Comparison of ENCODE assay signal across 8 cellular contexts in the genomic region with DNA sequence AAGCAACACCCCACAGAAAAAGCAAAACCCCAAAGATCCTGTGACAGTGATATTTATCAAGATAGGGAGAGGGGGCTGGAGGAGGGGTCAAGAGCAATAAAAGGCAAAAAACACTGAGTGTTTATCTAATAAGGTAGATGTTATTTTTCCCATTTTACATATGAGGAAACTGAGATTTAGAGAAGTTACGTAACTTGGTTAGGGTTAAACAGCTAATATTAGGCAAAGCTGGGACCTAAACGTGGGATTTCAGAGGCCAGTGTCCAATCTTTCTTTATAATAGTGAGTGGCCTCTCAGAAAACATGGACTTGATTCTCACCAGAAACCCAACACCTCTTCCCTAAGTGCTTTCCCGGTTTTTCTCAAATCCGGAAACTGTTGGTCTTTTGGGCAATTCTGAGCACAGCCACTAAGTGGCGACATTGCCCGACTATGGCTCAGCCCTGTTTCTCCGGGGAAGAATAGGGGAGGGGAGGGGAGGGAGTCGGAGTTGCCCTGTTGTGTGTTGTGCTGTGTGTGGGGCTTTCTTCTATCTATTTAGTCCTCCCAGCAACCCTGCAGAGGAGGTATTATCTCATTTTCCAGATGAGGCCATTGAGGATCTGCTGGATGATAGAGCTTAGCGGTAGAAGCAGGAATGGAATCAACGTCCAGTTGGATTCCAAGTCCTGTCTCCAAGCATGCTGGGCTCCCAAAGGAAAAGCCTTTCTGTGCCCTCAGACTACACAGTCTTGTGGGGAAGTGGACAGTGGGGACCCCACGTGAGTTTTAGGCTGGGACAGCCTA. TPM values are rescaled to one million over a fixed set of nuclear protein-coding genes. Genes with fewer than 3 reads are reported as not detected.
DNase-seq lines count a peak whose midpoint lies in the region; ATAC-seq and TF ChIP-seq lines count a peak whose summit lies in the region.
"Not testable (repeated sequence)": the region's sequence is repeated elsewhere in the genome, so short reads cannot be mapped to it uniquely, and the experiment has no call there.

No MANE protein-coding gene starts in this region.

- TF ChIP-seq CTCF in AG09309 (IDR thresholded peaks at IDR 0.05; ENCODE audit: control insufficient read depth, insufficient read depth, low read depth, low read length, missing control alignments) (peak; percentile 25), GM12873 (IDR thresholded peaks at IDR 0.05; ENCODE audit: insufficient read depth, low read depth, low read length, missing control alignments) (peak; percentile 44), MM.1S (IDR thresholded peaks at IDR 0.05; ENCODE audit: low read length) (peak; percentile 21), OCI-LY1 (IDR thresholded peaks at IDR 0.05; ENCODE audit: low read length) (peak; percentile 41), epithelial cell of proximal tubule (conservative IDR thresholded peaks at IDR 0.05; ENCODE audit: low read depth, low read length) (peak; percentile 42), progenitor cell of endocrine pancreas (IDR thresholded peaks at IDR 0.05; ENCODE audit: unreplicated experiment) (peak; percentile 56)

- H3K4me2 ChIP-seq in MM.1S (ENCODE audit: low read depth, low read length): peak overlapping the region; percentile 15; the same call in 1 of the 2 replicates
- H3K4me2 ChIP-seq in OCI-LY1 (ENCODE audit: low read length): not testable (repeated sequence)

- ATAC-seq in activated CD8-positive, alpha-beta memory T cell treated with anti-CD3 and anti-CD28 coated beads, Interleukin-2, amount 10 ng/mL, durations not matched to agents 7 days and 5 days: peak; percentile 47

- not testable (repeated sequence) for H3K79me2 ChIP-seq in MM.1S (ENCODE audit: low read length); OCI-LY1 (ENCODE audit: insufficient read depth, low read length)

- not testable (repeated sequence) for H3K36me3 Mint-ChIP-seq in activated CD8-positive, alpha-beta memory T cell treated with anti-CD3 and anti-CD28 coated beads, Interleukin-2, amount 10 ng/mL, durations not matched to agents 7 days and 5 days; progenitor cell of endocrine pancreas (ENCODE audit: insufficient read depth)

- not testable (repeated sequence) for H3K4me1 Mint-ChIP-seq in activated CD8-positive, alpha-beta memory T cell treated with anti-CD3 and anti-CD28 coated beads, Interleukin-2, amount 10 ng/mL, durations not matched to agents 7 days and 5 days
- H3K4me1 Mint-ChIP-seq in progenitor cell of endocrine pancreas (ENCODE audit: low read depth): peaks cover 21% of the 10 kb centered on the region

- not testable (repeated sequence) for H3K9me3 Mint-ChIP-seq in activated CD8-positive, alpha-beta memory T cell treated with anti-CD3 and anti-CD28 coated beads, Interleukin-2, amount 10 ng/mL, durations not matched to agents 7 days and 5 days (ENCODE audit: low read depth); progenitor cell of endocrine pancreas (ENCODE audit: low read depth)

- not testable (repeated sequence) for H3K36me3 ChIP-seq in MM.1S (replicated peaks; ENCODE audit: insufficient read depth, low read length); OCI-LY1 (ENCODE audit: insufficient read depth, low read length)

- H3K27me3 Mint-ChIP-seq in activated CD8-positive, alpha-beta memory T cell treated with anti-CD3 and anti-CD28 coated beads, Interleukin-2, amount 10 ng/mL, durations not matched to agents 7 days and 5 days: peaks cover 43% of the 10 kb centered on the region
- H3K27me3 Mint-ChIP-seq in progenitor cell of endocrine pancreas: not testable (repeated sequence)

- not testable (repeated sequence) for H2AFZ ChIP-seq in MM.1S (ENCODE audit: low read length); OCI-LY1 (ENCODE audit: low read length)

- H3K27ac Mint-ChIP-seq in activated CD8-positive, alpha-beta memory T cell treated with anti-CD3 and anti-CD28 coated beads, Interleukin-2, amount 10 ng/mL, durations not matched to agents 7 days and 5 days; progenitor cell of endocrine pancreas: not testable (repeated sequence)

- H3K4me3 Mint-ChIP-seq in activated CD8-positive, alpha-beta memory T cell treated with anti-CD3 and anti-CD28 coated beads, Interleukin-2, amount 10 ng/mL, durations not matched to agents 7 days and 5 days; progenitor cell of endocrine pancreas (ENCODE audit: low read depth): not testable (repeated sequence)

- H3K27ac ChIP-seq in MM.1S (ENCODE audit: low read length); OCI-LY1 (ENCODE audit: low read depth, low read length, poor library complexity, severe bottlenecking): not testable (repeated sequence)

- H3K4me1 ChIP-seq in MM.1S (ENCODE audit: low read length): peaks cover 16% of the 10 kb centered on the region
- H3K4me1 ChIP-seq in OCI-LY1 (ENCODE audit: insufficient read depth, low read length, severe bottlenecking): not testable (repeated sequence)

- not testable (repeated sequence) for H3K9ac ChIP-seq in MM.1S (ENCODE audit: low read length); OCI-LY1 (ENCODE audit: low read length)

- not testable (repeated sequence) for H3F3A ChIP-seq in MM.1S (ENCODE audit: insufficient read depth, low read length); OCI-LY1 (ENCODE audit: insufficient read depth, low read length)

- not testable (repeated sequence) for H4K20me1 ChIP-seq in MM.1S (ENCODE audit: insufficient read depth, low read length); OCI-LY1 (ENCODE audit: insufficient read depth, low read length)

- not testable (repeated sequence) for H3K9me2 ChIP-seq in MM.1S (replicated peaks; ENCODE audit: insufficient read depth, low read length); OCI-LY1 (ENCODE audit: low read depth, low read length)

- CTCF ChIA-PET in activated CD8-positive, alpha-beta memory T cell treated with anti-CD3 and anti-CD28 coated beads, Interleukin-2, amount 10 ng/mL, durations not matched to agents 7 days and 5 days (lab: Charles Lee): interaction anchor here (0.6 to 3.4 kb wide), 9 partner anchors 9 to 300 kb away, joined by 3 to 21 read pairs (median 4); no protein-coding TSS in a partner anchor

- not testable (repeated sequence) for H3K4me3 ChIP-seq in AG09309 (ENCODE audit: control insufficient read depth, low read depth, low read length); MM.1S (ENCODE audit: low read length); OCI-LY1 (ENCODE audit: low read depth, low read length, poor library complexity, severe bottlenecking); epithelial cell of proximal tubule (ENCODE audit: low read depth, low read length)

- H3K9me3 ChIP-seq in MM.1S (replicated peaks; ENCODE audit: insufficient read depth, low read length); OCI-LY1 (ENCODE audit: low read length): not testable (repeated sequence)

- not testable (repeated sequence) for H3K27me3 ChIP-seq in MM.1S (replicated peaks; ENCODE audit: insufficient read depth, low read length); OCI-LY1 (ENCODE audit: insufficient read depth, low read length)

- not testable (repeated sequence) for DNase-seq in AG09309 (ENCODE audit: low read depth); MM.1S; activated CD8-positive, alpha-beta memory T cell treated with anti-CD3 and anti-CD28 coated beads, Interleukin-2, amount 10 ng/mL, durations not matched to agents 7 days and 5 days; epithelial cell of proximal tubule (ENCODE audit: low read depth); progenitor cell of endocrine pancreas (ENCODE audit: low spot score, unreplicated experiment)
- peak; percentile 16 for DNase-seq in kidney tubule cell (ENCODE audit: low spot score)

RNA-seq across cellular contexts. Expression of gene ETV3, which starts 58.7 kb away (rescaled TPM):
- 10 to 100 TPM; 27.8 to 32.8 TPM for total RNA-seq in activated CD8-positive, alpha-beta memory T cell treated with anti-CD3 and anti-CD28 coated beads, Interleukin-2, amount 10 ng/mL, durations not matched to agents 7 days and 5 days
- 6.9 and 7.7 TPM in 2 replicates for total RNA-seq in epithelial cell of proximal tubule
- 31.8 and 32.5 TPM in 2 replicates for total RNA-seq in progenitor cell of endocrine pancreas
